Comparison of ENCODE assay signal across 20 cellular contexts in the genomic region with DNA sequence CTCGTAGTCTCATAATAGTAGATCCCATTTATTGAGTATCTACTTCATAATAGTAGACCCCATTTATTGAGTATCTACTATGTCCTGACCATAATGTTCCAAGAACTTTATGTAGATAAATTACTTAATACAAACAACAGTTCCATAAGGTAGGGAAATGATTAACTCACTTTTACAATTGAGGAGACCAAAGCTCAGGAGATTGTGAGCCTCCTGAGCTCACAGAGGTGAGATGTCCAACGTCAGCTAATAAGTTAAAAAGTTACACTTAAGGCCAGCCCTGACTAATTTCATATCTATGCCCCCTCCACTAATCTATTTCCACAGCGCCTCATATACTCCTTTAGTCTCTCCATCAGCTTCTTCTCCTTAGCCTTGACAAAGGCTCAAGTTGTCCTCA.
"Had no signal": no experiment of that assay in that cellular context is flagged by ENCODE, and none has a peak within 500 bp of the region (broad histone marks: within the 10 kb centered on the region; RNA-seq: fewer than 3 reads in every experiment).

No MANE protein-coding gene starts in this region.

- DNase-seq: effector CD4-positive, alpha-beta T cell; endodermal cell; islet precursor cell; lower lobe of right lung; mesendoderm; naive thymus-derived CD4-positive, alpha-beta T cell; nephron progenitor cell; retina; stimulated activated CD4-positive, alpha-beta T cell treated with anti-CD3 and anti-CD28 coated beads, Interleukin-2, amount 100 ng/mL, for 24 hours; stimulated activated CD4-positive, alpha-beta T cell treated with anti-CD3 and anti-CD28 coated beads, Interleukin-4, amount 100 ng/mL, for 4 hours; stimulated activated naive B cell treated with anti-CD40 and anti-IgM and Interleukin-4, amounts not matched to agents 10 μg/mL and 1 μg/mL and 100 μg/mL, for 72 hours; stomach had no signal

- ATAC-seq: naive thymus-derived CD4-positive, alpha-beta T cell; stimulated activated naive B cell treated with anti-CD40 and anti-IgM and Interleukin-4, amounts not matched to agents 10 μg/mL and 1 μg/mL and 100 μg/mL, for 72 hours had no signal

- H3K36me3 ChIP-seq: lower lobe of right lung, stomach, suprapubic skin, thyroid gland, upper lobe of left lung, vagina had no signal

- H3K4me3 ChIP-seq: coronary artery, heart left ventricle, left ventricle myocardium inferior, lower lobe of right lung, psoas muscle, stomach, suprapubic skin, thyroid gland, upper lobe of left lung, vagina had no signal

- H3K27me3 ChIP-seq: heart left ventricle, stomach, suprapubic skin, thyroid gland, upper lobe of left lung, vagina had no signal

- H3K4me1 ChIP-seq: psoas muscle had no signal

- H3K27ac ChIP-seq: heart left ventricle, lower lobe of right lung, psoas muscle, stomach, upper lobe of left lung had no signal

- H3K9me3 ChIP-seq: heart left ventricle, left ventricle myocardium inferior, lower lobe of right lung, psoas muscle, stomach, suprapubic skin, thyroid gland, upper lobe of left lung, vagina had no signal
